In the genomic region with DNA sequence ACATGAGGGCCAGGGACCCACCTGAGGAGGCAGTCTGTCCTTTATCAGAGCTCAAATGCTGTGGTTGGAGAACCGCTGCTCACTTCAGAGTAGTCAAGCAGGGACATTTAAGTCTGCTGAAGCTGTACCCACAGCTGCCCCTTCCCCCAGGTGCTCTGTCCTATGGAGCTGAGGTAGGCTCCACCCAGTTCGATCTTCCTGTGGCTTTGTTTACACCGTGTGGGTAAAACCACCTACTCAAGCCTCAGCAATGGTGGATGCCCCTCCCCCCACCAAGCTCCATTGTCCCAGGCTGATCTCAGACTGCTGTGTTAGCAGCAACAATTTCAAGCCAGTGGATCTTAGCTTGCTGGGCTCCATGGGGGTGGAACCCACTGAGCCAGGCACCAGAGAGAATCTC, we compare ENCODE assay signal across 16 cellular contexts.
DNase-seq lines count a peak whose midpoint lies in the region; ATAC-seq, FAIRE-seq and TF ChIP-seq lines count a peak whose summit lies in the region.
"Had no signal": no experiment of that assay in that cellular context is flagged by ENCODE, and none has a peak within 500 bp of the region (broad histone marks: within the 10 kb centered on the region; RNA-seq: fewer than 3 reads in every experiment).

No MANE protein-coding gene starts in this region.

- no peak overlapping the region for H3K9ac ChIP-seq in GM12878 (ENCODE audit: control insufficient read depth, insufficient read depth, low read length)

- in situ Hi-C loops in GM12878 (cut with MboI): no loop called here

- no peak for TF ChIP-seq EP300 in GM12878 (IDR thresholded peaks at IDR 0.05; ENCODE audit: borderline replicate concordance in 1 of 2, control insufficient read depth in 1 of 2, low read depth in 2 of 2, low read length in 2 of 2)

- H3K27ac ChIP-seq in GM12878 (ENCODE audit: control insufficient read depth, insufficient read depth): no peak overlapping the region

- peaks cover 5% of the 10 kb centered on the region for H3K4me1 Mint-ChIP-seq in activated CD8-positive, alpha-beta T cell treated with anti-CD3 and anti-CD28 coated beads, Interleukin-2, amount 10 ng/mL, durations not matched to agents 7 days and 5 days (ENCODE audit: low read depth)
- no peaks in the 10 kb centered on the region for H3K4me1 Mint-ChIP-seq in activated CD8-positive, alpha-beta T cell treated with anti-CD3 and anti-CD28 coated beads for 36 hours (ENCODE audit: low read depth)
- H3K4me1 Mint-ChIP-seq: T-helper 17 cell had no signal

- no peaks in the 10 kb centered on the region for H3K9me3 Mint-ChIP-seq in activated CD8-positive, alpha-beta T cell treated with anti-CD3 and anti-CD28 coated beads, Interleukin-2, amount 10 ng/mL, durations not matched to agents 7 days and 5 days (ENCODE audit: insufficient read depth)
- no peaks in the 10 kb centered on the region for H3K9me3 Mint-ChIP-seq in activated CD8-positive, alpha-beta T cell treated with anti-CD3 and anti-CD28 coated beads for 36 hours

- no peak for FAIRE-seq in GM12878 (lab: Jason Lieb, UNC)
- FAIRE-seq: D721Med, RCC 7860 had no signal

- no peak for TF ChIP-seq POLR2A in GM12878 (IDR thresholded peaks at IDR 0.05; ENCODE audit: low read depth, low read length)

- H2AFZ ChIP-seq in GM12878 (ENCODE audit: control insufficient read depth, low read depth, low read length): no peak overlapping the region

- no peak overlapping the region for H3K4me2 ChIP-seq in GM12878 (ENCODE audit: control insufficient read depth, insufficient read depth)

- ATAC-seq in activated CD8-positive, alpha-beta T cell treated with anti-CD3 and anti-CD28 coated beads, Interleukin-2, amount 10 ng/mL, durations not matched to agents 7 days and 5 days: no peak
- ATAC-seq in activated CD8-positive, alpha-beta T cell treated with anti-CD3 and anti-CD28 coated beads for 36 hours: no peak
- ATAC-seq in GM12878 (no peak), GM18867 (IDR thresholded peaks at IDR 0.05; ENCODE audit: unreplicated experiment) (no peak)
- ATAC-seq: T-helper 17 cell had no signal

- no peaks in the 10 kb centered on the region for H3K36me3 Mint-ChIP-seq in activated CD8-positive, alpha-beta T cell treated with anti-CD3 and anti-CD28 coated beads, Interleukin-2, amount 10 ng/mL, durations not matched to agents 7 days and 5 days (ENCODE audit: low read depth)
- H3K36me3 Mint-ChIP-seq in activated CD8-positive, alpha-beta T cell treated with anti-CD3 and anti-CD28 coated beads for 36 hours (ENCODE audit: low read depth): no peaks in the 10 kb centered on the region

- no peak for TF ChIP-seq CTCF in activated CD8-positive, alpha-beta T cell treated with anti-CD3 and anti-CD28 coated beads for 36 hours (IDR thresholded peaks at IDR 0.05)
- TF ChIP-seq CTCF in GM12878 (IDR thresholded peaks at IDR 0.05 in 2 of 3, conservative IDR thresholded peaks at IDR 0.05 in 1 of 3; ENCODE audit: control insufficient read depth in 2 of 3, extremely low read depth in 1 of 3, insufficient read depth in 1 of 3, low read depth in 3 of 3, low read length in 3 of 3): no peak

- CTCF ChIA-PET in activated CD8-positive, alpha-beta T cell treated with anti-CD3 and anti-CD28 coated beads, Interleukin-2, amount 10 ng/mL, durations not matched to agents 7 days and 5 days (lab: Charles Lee): no interaction called here
- CTCF ChIA-PET in activated CD8-positive, alpha-beta T cell treated with anti-CD3 and anti-CD28 coated beads for 36 hours (lab: Charles Lee): no interaction called here
- CTCF ChIA-PET in GM12878 (lab: Yijun Ruan, JAX): no interaction called here

- WGBS in GM12878 (ENCODE audit: insufficient coverage, insufficient replicate concordance, low lambda C conversion rate, missing lambda C conversion rate): 6% methylated on average over 3 of the region's 3 CpGs

- H3K4me3 ChIP-seq in GM12878: no peak overlapping the region

- no peaks in the 10 kb centered on the region for H3K79me2 ChIP-seq in GM12878 (ENCODE audit: control insufficient read depth, insufficient read depth, low read length)

- no peak overlapping the region for H3K4me3 Mint-ChIP-seq in activated CD8-positive, alpha-beta T cell treated with anti-CD3 and anti-CD28 coated beads, Interleukin-2, amount 10 ng/mL, durations not matched to agents 7 days and 5 days
- H3K4me3 Mint-ChIP-seq in activated CD8-positive, alpha-beta T cell treated with anti-CD3 and anti-CD28 coated beads for 36 hours: no peak overlapping the region
- H3K4me3 Mint-ChIP-seq: CD4-positive, alpha-beta T cell; T-helper 17 cell had no signal

- no peak overlapping the region for H3K27ac Mint-ChIP-seq in activated CD8-positive, alpha-beta T cell treated with anti-CD3 and anti-CD28 coated beads, Interleukin-2, amount 10 ng/mL, durations not matched to agents 7 days and 5 days
- no peak overlapping the region for H3K27ac Mint-ChIP-seq in activated CD8-positive, alpha-beta T cell treated with anti-CD3 and anti-CD28 coated beads for 36 hours
- H3K27ac Mint-ChIP-seq: CD4-positive, alpha-beta T cell; T-helper 17 cell had no signal

- TF ChIP-seq RAD21 in GM12878 (IDR thresholded peaks at IDR 0.05; ENCODE audit: insufficient read depth, low read depth, low read length): no peak

- no peaks in the 10 kb centered on the region for H4K20me1 ChIP-seq in GM12878 (ENCODE audit: control insufficient read depth, insufficient read depth)

- no peaks in the 10 kb centered on the region for H3K27me3 Mint-ChIP-seq in activated CD8-positive, alpha-beta T cell treated with anti-CD3 and anti-CD28 coated beads, Interleukin-2, amount 10 ng/mL, durations not matched to agents 7 days and 5 days (ENCODE audit: low read depth)
- no peaks in the 10 kb centered on the region for H3K27me3 Mint-ChIP-seq in activated CD8-positive, alpha-beta T cell treated with anti-CD3 and anti-CD28 coated beads for 36 hours
- H3K27me3 Mint-ChIP-seq: CD4-positive, alpha-beta T cell; T-helper 17 cell had no signal

- SMC1A ChIA-PET in GM12878 (lab: Charles Lee; ENCODE audit: uncharacterized antibody, unreplicated experiment): no interaction called here

- intact Hi-C loops in activated CD8-positive, alpha-beta T cell treated with anti-CD3 and anti-CD28 coated beads for 36 hours (cut with micrococcal nuclease): no loop called here
- intact Hi-C loops in GM12878 (cut with micrococcal nuclease; ENCODE audit: unreplicated experiment): no loop called here

- peak; percentile 23 for DNase-seq in activated CD8-positive, alpha-beta T cell treated with anti-CD3 and anti-CD28 coated beads, Interleukin-2, amount 10 ng/mL, durations not matched to agents 7 days and 5 days
- no peak for DNase-seq in activated CD8-positive, alpha-beta T cell treated with anti-CD3 and anti-CD28 coated beads for 36 hours
- DNase-seq in NCI-H2107 (lab: John Stamatoyannopoulos, UW) (peak; percentile 48), GM12878 (ENCODE audit: low read depth, low spot score) (no peak), HuH-7.5 (ENCODE audit: low spot score) (no peak)
- no peak for DNase-seq in central memory CD4-positive, alpha-beta T cell
- DNase-seq: AML-193; CD4-positive, alpha-beta T cell; HCEC 1CT; NCI-H2029; NCI-H226; SHP77 treated with DMSO at 0.1 percent for 48 hours; T-helper 17 cell had no signal

- no TSS peak for BruUV-seq in GM12878 (replicated peaks; lab: Mats Ljungman, UMichigan)

- H3K36me3 ChIP-seq in GM12878 (ENCODE audit: control insufficient read depth in 2 of 2, insufficient read depth in 2 of 2, low read length in 1 of 2): no peaks in the 10 kb centered on the region

- RAD21 ChIA-PET in GM12878 (lab: Charles Lee; ENCODE audit: unreplicated experiment): no interaction called here

- no peaks in the 10 kb centered on the region; the same call in 1 of the 3 replicates for H3K9me3 ChIP-seq in GM12878 (replicated peaks; ENCODE audit: control insufficient read depth, insufficient read depth, low read length)

- H3K27me3 ChIP-seq in GM12878 (replicated peaks in 1 of 2; ENCODE audit: control insufficient read depth in 2 of 2, insufficient read depth in 2 of 2, low read length in 1 of 2): no peaks in the 10 kb centered on the region

- no peaks in the 10 kb centered on the region for H3K4me1 ChIP-seq in GM12878 (ENCODE audit: control insufficient read depth, insufficient read depth, low read length)

- POLR2A ChIA-PET in activated CD8-positive, alpha-beta T cell treated with anti-CD3 and anti-CD28 coated beads, Interleukin-2, amount 10 ng/mL, durations not matched to agents 7 days and 5 days (lab: Charles Lee): no interaction called here
- POLR2A ChIA-PET in activated CD8-positive, alpha-beta T cell treated with anti-CD3 and anti-CD28 coated beads for 36 hours (lab: Charles Lee): no interaction called here
- POLR2A ChIA-PET in GM12878 (lab: Charles Lee): no interaction called here

TF ChIP-seq in GM12878, 131 proteins besides CTCF, POLR2A, EP300 and RAD21:
- TF ChIP-seq RUNX3 (IDR thresholded peaks at IDR 0.05; ENCODE audit: low read length) (0 out of 2 replicates have a peak, but pooled peaks have one; percentile 7), SREBF2 (IDR thresholded peaks at IDR 0.05; ENCODE audit: low read length) (no peak)
- TF ChIP-seq, protein P1, sequence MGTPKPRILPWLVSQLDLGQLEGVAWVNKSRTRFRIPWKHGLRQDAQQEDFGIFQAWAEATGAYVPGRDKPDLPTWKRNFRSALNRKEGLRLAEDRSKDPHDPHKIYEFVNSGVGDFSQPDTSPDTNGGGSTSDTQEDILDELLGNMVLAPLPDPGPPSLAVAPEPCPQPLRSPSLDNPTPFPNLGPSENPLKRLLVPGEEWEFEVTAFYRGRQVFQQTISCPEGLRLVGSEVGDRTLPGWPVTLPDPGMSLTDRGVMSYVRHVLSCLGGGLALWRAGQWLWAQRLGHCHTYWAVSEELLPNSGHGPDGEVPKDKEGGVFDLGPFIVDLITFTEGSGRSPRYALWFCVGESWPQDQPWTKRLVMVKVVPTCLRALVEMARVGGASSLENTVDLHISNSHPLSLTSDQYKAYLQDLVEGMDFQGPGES (IDR thresholded peaks at IDR 0.05): no peak

Comparison
In these comparisons a context has a peak if more than half of its experiments do, and no peak if none do; other contexts are left out.
1. DNase-seq: peak in activated CD8-positive, alpha-beta T cell treated with anti-CD3 and anti-CD28 coated beads, Interleukin-2, amount 10 ng/mL, durations not matched to agents 7 days and 5 days (single experiment) and NCI-H2107 (single experiment); none in activated CD8-positive, alpha-beta T cell treated with anti-CD3 and anti-CD28 coated beads for 36 hours (single experiment), GM12878 (single experiment), central memory CD4-positive, alpha-beta T cell (single experiment) and HuH-7.5 (single experiment).